7 cellular contexts compared by ENCODE assay signal in the genomic region with DNA sequence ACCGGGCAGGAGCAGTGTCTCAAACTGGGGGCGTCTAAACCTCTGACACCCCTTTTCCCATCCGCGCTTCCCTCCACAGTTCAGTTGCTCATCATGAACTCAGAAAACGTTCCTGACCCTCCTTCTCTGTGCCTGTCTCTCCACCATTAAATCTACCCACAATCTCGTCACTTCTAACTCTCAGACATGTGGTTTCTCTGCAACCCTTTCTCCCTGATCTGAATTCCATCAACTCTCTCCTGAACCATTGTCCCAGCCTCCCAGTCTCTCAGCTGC.
"Had no signal": no experiment of that assay in that cellular context is flagged by ENCODE, and none has a peak within 500 bp of the region (broad histone marks: within the 10 kb centered on the region; RNA-seq: fewer than 3 reads in every experiment).

No MANE protein-coding gene starts in this region.

- ATAC-seq: GM23338, HepG2 had no signal

- H2AFZ ChIP-seq: GM23338 had no signal

- DNase-seq: H9, HCEC 1CT, KBM-7 had no signal

- H3K4me3 Mint-ChIP-seq: GM23338, H9, IgD-negative memory B cell had no signal

- H3K4me3 ChIP-seq: GM23338 had no signal

- H3K4me2 ChIP-seq: GM23338 had no signal

- H3K4me1 Mint-ChIP-seq: GM23338, H9 had no signal

- H3K36me3 Mint-ChIP-seq: IgD-negative memory B cell had no signal

- H3K27ac Mint-ChIP-seq: GM23338, H9, IgD-negative memory B cell had no signal

- H3K27ac ChIP-seq: HL-60 had no signal
